In the genomic region with DNA sequence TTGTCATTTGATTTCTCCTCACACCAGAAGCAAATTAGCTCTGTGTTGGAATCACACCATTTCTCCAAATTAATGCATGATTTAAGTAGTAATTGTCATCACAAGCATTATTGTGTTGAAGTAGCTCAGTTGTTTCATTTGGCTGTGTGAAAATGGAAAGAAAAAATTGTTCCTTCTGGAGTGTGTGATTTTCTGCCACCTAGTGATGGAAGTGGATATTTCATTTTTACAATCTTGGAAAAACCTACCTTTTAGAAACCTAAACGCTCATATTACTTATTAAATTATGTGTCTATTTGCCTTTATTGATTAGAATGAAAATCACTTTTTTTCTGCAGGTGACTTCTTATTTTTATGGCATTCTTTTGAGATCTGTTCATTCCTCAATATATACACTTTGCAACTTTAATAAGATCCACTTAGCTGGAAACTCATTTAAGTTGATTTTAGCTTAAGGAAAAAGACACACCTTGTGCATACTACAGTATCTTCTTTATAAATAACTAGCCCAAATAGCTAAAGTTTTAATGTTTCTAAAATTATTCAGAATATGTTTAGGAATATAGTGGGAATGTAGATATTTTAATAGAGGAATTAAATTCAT, we compare ENCODE assay signal across 8 cellular contexts.
DNase-seq lines count a peak whose midpoint lies in the region; ATAC-seq and TF ChIP-seq lines count a peak whose summit lies in the region.

No MANE protein-coding gene starts in this region.

- no peak overlapping the region for H3K4me3 ChIP-seq in WI38 (ENCODE audit: low read depth, low read length)

- ATAC-seq in GM19397 (IDR thresholded peaks at IDR 0.05; ENCODE audit: unreplicated experiment) (no peak), HG03025 (IDR thresholded peaks at IDR 0.05; ENCODE audit: low FRiP score, unreplicated experiment) (no peak), HG02938 (IDR thresholded peaks at IDR 0.05; ENCODE audit: unreplicated experiment) (no peak)

- no peak for TF ChIP-seq EP300 in Ishikawa (IDR thresholded peaks at IDR 0.05; ENCODE audit: borderline replicate concordance)

- DNase-seq in NCI-H82 (lab: John Stamatoyannopoulos, UW) (peak; percentile 18), NCI-H82 treated with DMSO at 0.1 percent for 48 hours (lab: John Stamatoyannopoulos, UW; ENCODE audit: unreplicated experiment) (no peak), kidney tubule cell (ENCODE audit: low spot score) (peak; percentile 29)

- TF ChIP-seq CTCF in WI38 (IDR thresholded peaks at IDR 0.05; ENCODE audit: low read depth, low read length): peak; percentile 16; the same call in 1 of the 2 replicates

- TF ChIP-seq RAD21 in Ishikawa (IDR thresholded peaks at IDR 0.05; ENCODE audit: low read depth): peak; percentile 57

TF ChIP-seq in Ishikawa, 13 proteins besides CTCF, POLR2A, EP300 and RAD21:
- TF ChIP-seq, protein P1, sequence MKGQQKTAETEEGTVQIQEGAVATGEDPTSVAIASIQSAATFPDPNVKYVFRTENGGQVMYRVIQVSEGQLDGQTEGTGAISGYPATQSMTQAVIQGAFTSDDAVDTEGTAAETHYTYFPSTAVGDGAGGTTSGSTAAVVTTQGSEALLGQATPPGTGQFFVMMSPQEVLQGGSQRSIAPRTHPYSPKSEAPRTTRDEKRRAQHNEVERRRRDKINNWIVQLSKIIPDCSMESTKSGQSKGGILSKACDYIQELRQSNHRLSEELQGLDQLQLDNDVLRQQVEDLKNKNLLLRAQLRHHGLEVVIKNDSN (IDR thresholded peaks at IDR 0.05): no peak
- TF ChIP-seq, protein P2, sequence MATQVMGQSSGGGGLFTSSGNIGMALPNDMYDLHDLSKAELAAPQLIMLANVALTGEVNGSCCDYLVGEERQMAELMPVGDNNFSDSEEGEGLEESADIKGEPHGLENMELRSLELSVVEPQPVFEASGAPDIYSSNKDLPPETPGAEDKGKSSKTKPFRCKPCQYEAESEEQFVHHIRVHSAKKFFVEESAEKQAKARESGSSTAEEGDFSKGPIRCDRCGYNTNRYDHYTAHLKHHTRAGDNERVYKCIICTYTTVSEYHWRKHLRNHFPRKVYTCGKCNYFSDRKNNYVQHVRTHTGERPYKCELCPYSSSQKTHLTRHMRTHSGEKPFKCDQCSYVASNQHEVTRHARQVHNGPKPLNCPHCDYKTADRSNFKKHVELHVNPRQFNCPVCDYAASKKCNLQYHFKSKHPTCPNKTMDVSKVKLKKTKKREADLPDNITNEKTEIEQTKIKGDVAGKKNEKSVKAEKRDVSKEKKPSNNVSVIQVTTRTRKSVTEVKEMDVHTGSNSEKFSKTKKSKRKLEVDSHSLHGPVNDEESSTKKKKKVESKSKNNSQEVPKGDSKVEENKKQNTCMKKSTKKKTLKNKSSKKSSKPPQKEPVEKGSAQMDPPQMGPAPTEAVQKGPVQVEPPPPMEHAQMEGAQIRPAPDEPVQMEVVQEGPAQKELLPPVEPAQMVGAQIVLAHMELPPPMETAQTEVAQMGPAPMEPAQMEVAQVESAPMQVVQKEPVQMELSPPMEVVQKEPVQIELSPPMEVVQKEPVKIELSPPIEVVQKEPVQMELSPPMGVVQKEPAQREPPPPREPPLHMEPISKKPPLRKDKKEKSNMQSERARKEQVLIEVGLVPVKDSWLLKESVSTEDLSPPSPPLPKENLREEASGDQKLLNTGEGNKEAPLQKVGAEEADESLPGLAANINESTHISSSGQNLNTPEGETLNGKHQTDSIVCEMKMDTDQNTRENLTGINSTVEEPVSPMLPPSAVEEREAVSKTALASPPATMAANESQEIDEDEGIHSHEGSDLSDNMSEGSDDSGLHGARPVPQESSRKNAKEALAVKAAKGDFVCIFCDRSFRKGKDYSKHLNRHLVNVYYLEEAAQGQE (IDR thresholded peaks at IDR 0.05; ENCODE audit: low read depth): no peak
- TF ChIP-seq TCF12 (IDR thresholded peaks at IDR 0.05; ENCODE audit: low read depth): no peak
- no peak for TF ChIP-seq TEAD4 (IDR thresholded peaks at IDR 0.05)
- no peak for TF ChIP-seq EGR1 (IDR thresholded peaks at IDR 0.05)
- TF ChIP-seq TAF1 (IDR thresholded peaks at IDR 0.05; ENCODE audit: low read depth): no peak
- no peak for TF ChIP-seq FOXM1 (IDR thresholded peaks at IDR 0.05; ENCODE audit: borderline replicate concordance, low read depth)
- TF ChIP-seq NFIC (IDR thresholded peaks at IDR 0.05): no peak
- TF ChIP-seq ZBTB7A (IDR thresholded peaks at IDR 0.05; ENCODE audit: low read depth): no peak
- TF ChIP-seq, protein P3, sequence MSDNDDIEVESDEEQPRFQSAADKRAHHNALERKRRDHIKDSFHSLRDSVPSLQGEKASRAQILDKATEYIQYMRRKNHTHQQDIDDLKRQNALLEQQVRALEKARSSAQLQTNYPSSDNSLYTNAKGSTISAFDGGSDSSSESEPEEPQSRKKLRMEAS (IDR thresholded peaks at IDR 0.05): no peak
- no peak for TF ChIP-seq CREB1 (IDR thresholded peaks at IDR 0.05; ENCODE audit: low read depth)
